In genomic region chr20:31760457-31761240, GRCh38 we compare ENCODE assay signal across 22 cellular contexts. TPM values are rescaled to one million over a fixed set of nuclear protein-coding genes. Genes with fewer than 3 reads are reported as not detected.
A peak's percentile ranks its signal among the peaks of the same experiment; 100 is the strongest.
DNase-seq lines count a peak whose midpoint lies in the region; ATAC-seq, FAIRE-seq and TF ChIP-seq lines count a peak whose summit lies in the region.
"Had no signal": no experiment of that assay in that cellular context is flagged by ENCODE, and none has a peak within 500 bp of the region (broad histone marks: within the 10 kb centered on the region; RNA-seq: fewer than 3 reads in every experiment).

No MANE protein-coding gene starts in this region.

- TF ChIP-seq RAD21 in HCT116 (IDR thresholded peaks at IDR 0.05; ENCODE audit: low read depth), result no peak

- BruUV-seq in HCT116 (replicated peaks; lab: Mats Ljungman, UMichigan), result TSS peak; percentile 33

- 0 out of 2 replicates have a peak, but pooled peaks cover 6% of the 10 kb centered on the region for H4K20me1 ChIP-seq in HCT116 (ENCODE audit: insufficient read depth)
- peaks cover 4% of the 10 kb centered on the region for H4K20me1 ChIP-seq in astrocyte (ENCODE audit: insufficient read depth, low read length)
- no peaks in the 10 kb centered on the region for H4K20me1 ChIP-seq in smooth muscle cell (ENCODE audit: low read depth)

- no peak for ATAC-seq in HCT116
- ATAC-seq in gastroesophageal sphincter, result no peak
- ATAC-seq: heart left ventricle had no signal

- H3K4me3 Mint-ChIP-seq in astrocyte (ENCODE audit: unreplicated experiment), result no peak overlapping the region
- H3K4me3 Mint-ChIP-seq: activated CD4-positive, alpha-beta memory T cell treated with anti-CD3 and anti-CD28 coated beads, Interleukin-2, amount 10 ng/mL, durations not matched to agents 7 days and 5 days; activated naive CD8-positive, alpha-beta T cell treated with anti-CD3 and anti-CD28 coated beads, Interleukin-2, amount 10 ng/mL, durations not matched to agents 7 days and 5 days had no signal

- H3F3A ChIP-seq in smooth muscle cell (ENCODE audit: low read depth), result no peaks in the 10 kb centered on the region

- no peak overlapping the region for H3K27ac ChIP-seq in HCT116 (ENCODE audit: low read depth, low read length)
- H3K27ac ChIP-seq in astrocyte (ENCODE audit: low read depth, low read length), result peak overlapping the region; percentile 18
- no peak overlapping the region for H3K27ac ChIP-seq in gastroesophageal sphincter
- H3K27ac ChIP-seq in smooth muscle cell (ENCODE audit: low read depth), result no peak overlapping the region
- H3K27ac ChIP-seq: heart left ventricle, right atrium auricular region, SK-N-MC had no signal

- H3K4me2 ChIP-seq in HCT116 (ENCODE audit: low read length), result no peak overlapping the region
- H3K4me2 ChIP-seq in astrocyte (ENCODE audit: low read length), result no peak overlapping the region
- no peak overlapping the region for H3K4me2 ChIP-seq in smooth muscle cell

- TF ChIP-seq CTCF in AG10803 (conservative IDR thresholded peaks at IDR 0.05; ENCODE audit: low read length) (no peak), HCT116 (IDR thresholded peaks at IDR 0.05 in 2 of 3, conservative IDR thresholded peaks at IDR 0.05 in 1 of 3; ENCODE audit: borderline replicate concordance in 1 of 3, insufficient read depth in 1 of 3, low read depth in 2 of 3, low read length in 2 of 3) (no peak), astrocyte (IDR thresholded peaks at IDR 0.05; ENCODE audit: insufficient read depth, low read depth, low read length) (no peak), gastroesophageal sphincter (IDR thresholded peaks at IDR 0.05) (no peak), smooth muscle cell (IDR thresholded peaks at IDR 0.05; ENCODE audit: borderline replicate concordance, insufficient read depth, poor library complexity, severe bottlenecking) (no peak)

- H3K9me3 ChIP-seq in HCT116 (ENCODE audit: control insufficient read depth in 1 of 2, insufficient read depth in 1 of 2, low read depth in 1 of 2, low read length in 2 of 2) (no peaks in the 10 kb centered on the region), astrocyte (ENCODE audit: insufficient read depth, low read depth, low read length) (no peaks in the 10 kb centered on the region), gastroesophageal sphincter (no peaks in the 10 kb centered on the region), smooth muscle cell (replicated peaks; ENCODE audit: low read depth) (no peaks in the 10 kb centered on the region)
- H3K9me3 ChIP-seq: heart left ventricle, MG63, right atrium auricular region had no signal

- no peak overlapping the region for H3K27ac Mint-ChIP-seq in astrocyte (ENCODE audit: unreplicated experiment)
- H3K27ac Mint-ChIP-seq: activated CD4-positive, alpha-beta memory T cell treated with anti-CD3 and anti-CD28 coated beads, Interleukin-2, amount 10 ng/mL, durations not matched to agents 7 days and 5 days; activated naive CD8-positive, alpha-beta T cell treated with anti-CD3 and anti-CD28 coated beads, Interleukin-2, amount 10 ng/mL, durations not matched to agents 7 days and 5 days had no signal

- H3K9me2 ChIP-seq in HCT116 (ENCODE audit: insufficient read depth), result no peaks in the 10 kb centered on the region

- H3K4me3 ChIP-seq in AG10803 (ENCODE audit: low read length) (no peak overlapping the region), HCT116 (replicated peaks in 1 of 2; ENCODE audit: low read depth in 1 of 2, low read length in 2 of 2) (no peak overlapping the region), astrocyte (ENCODE audit: insufficient read depth, low read depth, low read length) (no peak overlapping the region), gastroesophageal sphincter (no peak overlapping the region), smooth muscle cell (no peak overlapping the region)
- H3K4me3 ChIP-seq: heart left ventricle, MG63, right atrium auricular region, SK-N-MC had no signal

- H3K36me3 ChIP-seq in HCT116 (ENCODE audit: control insufficient read depth in 1 of 2, insufficient read depth in 2 of 2, low read length in 2 of 2), result peaks cover 29 to 48% of the 10 kb centered on the region in 2 experiments
- H3K36me3 ChIP-seq in astrocyte (ENCODE audit: insufficient read depth, low read length), result peaks cover 11% of the 10 kb centered on the region
- H3K36me3 ChIP-seq in gastroesophageal sphincter, result no peaks in the 10 kb centered on the region
- H3K36me3 ChIP-seq in smooth muscle cell (ENCODE audit: low read depth), result peaks cover 5% of the 10 kb centered on the region
- H3K36me3 ChIP-seq: right atrium auricular region had no signal

- RAD21 ChIA-PET in HCT116 (lab: Charles Lee; ENCODE audit: low non-redundant PET in 1 of 2, low total read pairs in 2 of 2, uncharacterized antibody in 2 of 2, unreplicated experiment in 2 of 2), result no interaction called here

- H2AFZ ChIP-seq in HCT116 (ENCODE audit: low read depth, low read length, poor library complexity, severe bottlenecking) (no peak overlapping the region), astrocyte (ENCODE audit: low read depth, low read length) (no peak overlapping the region), smooth muscle cell (ENCODE audit: low read depth) (no peak overlapping the region)

- CTCF ChIA-PET in HCT116 (lab: Charles Lee), result no interaction called here

- POLR2A ChIA-PET in HCT116 (lab: Charles Lee), result interaction anchor here (1.4 kb wide), 1 partner anchor 12 kb away, joined by 4 read pairs; no protein-coding TSS in a partner anchor

- H3K4me1 Mint-ChIP-seq in astrocyte (ENCODE audit: low read depth, unreplicated experiment), result peaks cover 7% of the 10 kb centered on the region

- H3K79me2 ChIP-seq in HCT116 (ENCODE audit: insufficient read depth, low read length) (peaks cover 98% of the 10 kb centered on the region), astrocyte (ENCODE audit: insufficient read depth, low read length) (peaks cover 87% of the 10 kb centered on the region), smooth muscle cell (ENCODE audit: low read depth) (peaks cover 32% of the 10 kb centered on the region)

- FAIRE-seq in astrocyte (lab: Jason Lieb, UNC), result no peak
- FAIRE-seq: D721Med, endothelial cell of umbilical vein, H54, kidney had no signal

- H3K27me3 ChIP-seq in HCT116 (ENCODE audit: insufficient read depth, low read length), result no peaks in the 10 kb centered on the region
- H3K27me3 ChIP-seq in astrocyte (ENCODE audit: insufficient read depth, low read length), result no peaks in the 10 kb centered on the region
- H3K27me3 ChIP-seq in gastroesophageal sphincter, result no peaks in the 10 kb centered on the region
- no peaks in the 10 kb centered on the region for H3K27me3 ChIP-seq in smooth muscle cell (ENCODE audit: low read depth)
- H3K27me3 ChIP-seq: heart left ventricle, MG63, right atrium auricular region had no signal

- DNase-seq in AG10803 (ENCODE audit: low read depth) (peak; percentile 24), HCT116 (ENCODE audit: low read depth, low spot score) (no peak), astrocyte (ENCODE audit: low read depth) (peak; percentile 54), foreskin melanocyte (peak; percentile 43), NCI-H345 (lab: John Stamatoyannopoulos, UW) (no peak), smooth muscle cell (lab: John Stamatoyannopoulos, UW; ENCODE audit: unreplicated experiment) (no peak), cerebellum (ENCODE audit: low spot score) (no peak)
- DNase-seq: activated CD4-positive, alpha-beta memory T cell treated with anti-CD3 and anti-CD28 coated beads, Interleukin-2, amount 10 ng/mL, durations not matched to agents 7 days and 5 days; activated naive CD8-positive, alpha-beta T cell treated with anti-CD3 and anti-CD28 coated beads, Interleukin-2, amount 10 ng/mL, durations not matched to agents 7 days and 5 days; activated T-cell treated with anti-CD3 and anti-CD28 coated beads, Interleukin-2, amount 50 U/mL, for 48 hours; heart left ventricle; kidney; MG63; NCI-H1694 treated with DMSO at 0.1 percent for 48 hours; NCI-H524; stimulated activated CD4-positive, alpha-beta T cell treated with anti-CD3 and anti-CD28 coated beads, Interleukin-2, amount 100 ng/mL, for 24 hours had no signal

- TF ChIP-seq POLR2A in HCT116 (IDR thresholded peaks at IDR 0.05; ENCODE audit: borderline replicate concordance, extremely low read depth, insufficient read depth, insufficient read length) (no peak), gastroesophageal sphincter (IDR thresholded peaks at IDR 0.05) (no peak)

- no peaks in the 10 kb centered on the region for H3K9me3 Mint-ChIP-seq in astrocyte (ENCODE audit: unreplicated experiment)
- H3K9me3 Mint-ChIP-seq: activated CD4-positive, alpha-beta memory T cell treated with anti-CD3 and anti-CD28 coated beads, Interleukin-2, amount 10 ng/mL, durations not matched to agents 7 days and 5 days; activated naive CD8-positive, alpha-beta T cell treated with anti-CD3 and anti-CD28 coated beads, Interleukin-2, amount 10 ng/mL, durations not matched to agents 7 days and 5 days had no signal

- intact Hi-C loops in HCT116 (cut with micrococcal nuclease), result no loop called here

- 88 to 89% methylated on average over 5 of the region's 6 CpGs for WGBS in gastroesophageal sphincter (ENCODE audit: low coverage in 1 of 2), 2 donors
- 96% methylated on average over 6 of the region's 6 CpGs for WGBS in smooth muscle cell (ENCODE audit: low lambda C conversion rate)

- no peaks in the 10 kb centered on the region for H3K4me1 ChIP-seq in HCT116 (ENCODE audit: control insufficient read depth in 1 of 2, insufficient read depth in 2 of 2, low read length in 2 of 2)
- H3K4me1 ChIP-seq in astrocyte (ENCODE audit: insufficient read depth, low read length), result peaks cover 15% of the 10 kb centered on the region
- H3K4me1 ChIP-seq in gastroesophageal sphincter, result no peaks in the 10 kb centered on the region
- no peaks in the 10 kb centered on the region for H3K4me1 ChIP-seq in smooth muscle cell (ENCODE audit: low read depth)
- H3K4me1 ChIP-seq: heart left ventricle, right atrium auricular region had no signal

- no peak overlapping the region for H3K9ac ChIP-seq in HCT116 (ENCODE audit: low read length)
- peak overlapping the region; percentile 1 for H3K9ac ChIP-seq in astrocyte (ENCODE audit: low read length)
- H3K9ac ChIP-seq in smooth muscle cell (ENCODE audit: low read depth), result no peak overlapping the region

- no peak for TF ChIP-seq EP300 in gastroesophageal sphincter (IDR thresholded peaks at IDR 0.05)

- H3K36me3 Mint-ChIP-seq in astrocyte (ENCODE audit: low read depth, unreplicated experiment), result no peaks in the 10 kb centered on the region

- H3K27me3 Mint-ChIP-seq in astrocyte (ENCODE audit: low read depth, unreplicated experiment), result no peaks in the 10 kb centered on the region
- H3K27me3 Mint-ChIP-seq: activated CD4-positive, alpha-beta memory T cell treated with anti-CD3 and anti-CD28 coated beads, Interleukin-2, amount 10 ng/mL, durations not matched to agents 7 days and 5 days; activated naive CD8-positive, alpha-beta T cell treated with anti-CD3 and anti-CD28 coated beads, Interleukin-2, amount 10 ng/mL, durations not matched to agents 7 days and 5 days had no signal

RNA-seq across cellular contexts. Expression of gene TPX2, which starts 21.6 kb away (rescaled TPM):
- total RNA-seq in HCT116 (2021; ENCODE audit: unreplicated experiment), result 163 TPM
- 94.9 and 129 TPM in 2 replicates for polyA plus RNA-seq in HCT116 (2012)
- 31.7 and 41.6 TPM in 2 replicates for total RNA-seq in astrocyte
- total RNA-seq in gastroesophageal sphincter, result 1 to 10 TPM in 1 of 4 donors, under 1 TPM in 3; 0.13 to 1.4 (median 0.74) TPM
- 24.5 and 28.3 TPM in 2 replicates for total RNA-seq in smooth muscle cell
- 18.7 and 21.7 TPM in 2 replicates for polyA plus RNA-seq in smooth muscle cell
- 15.4 TPM for total RNA-seq in cerebellum

RNA-seq across cellular contexts. Expression of gene BCL2L1, which starts 38.0 kb away (rescaled TPM):
- total RNA-seq in HCT116 (2021; ENCODE audit: unreplicated experiment) (226 TPM), astrocyte (103 and 149 TPM in 2 replicates), gastroesophageal sphincter (100 to 1,000 TPM in 3 of 4 donors, 10 to 100 TPM in 1; 71.9 to 171 (median 135) TPM), smooth muscle cell (35.5 and 47.0 TPM in 2 replicates), cerebellum (30.4 TPM)
- 186 and 209 TPM in 2 replicates for polyA plus RNA-seq in HCT116 (2012)
- 24.8 and 41.1 TPM in 2 replicates for polyA plus RNA-seq in smooth muscle cell

RNA-seq across cellular contexts. Expression of gene MYLK2, which starts 58.5 kb away (rescaled TPM):
- total RNA-seq in HCT116 (2021; ENCODE audit: unreplicated experiment), result 0.34 TPM
- 0.12 and 0.13 TPM in 2 replicates for polyA plus RNA-seq in HCT116 (2012)
- total RNA-seq in astrocyte, result 2.1 and 3.1 TPM in 2 replicates
- total RNA-seq in gastroesophageal sphincter, result under 1 TPM in 3 of 4 donors, not detected in 1; 0.27 to 0.54 (median 0.31) TPM
- total RNA-seq in smooth muscle cell, result 0.09 and 0.54 TPM in 2 replicates
- 0.22 TPM in 1 of 2 replicates, not detected in the other for polyA plus RNA-seq in smooth muscle cell
- 1.1 TPM for total RNA-seq in cerebellum
- total RNA-seq: kidney had no signal

Comparison
In these comparisons a context has a peak if more than half of its experiments do, and no peak if none do; other contexts are left out.
1. DNase-seq: peak in AG10803 (single experiment), astrocyte (single experiment) and foreskin melanocyte (single experiment); none in HCT116 (single experiment), NCI-H345 (single experiment), smooth muscle cell (single experiment) and cerebellum (single experiment).